In the genomic region with DNA sequence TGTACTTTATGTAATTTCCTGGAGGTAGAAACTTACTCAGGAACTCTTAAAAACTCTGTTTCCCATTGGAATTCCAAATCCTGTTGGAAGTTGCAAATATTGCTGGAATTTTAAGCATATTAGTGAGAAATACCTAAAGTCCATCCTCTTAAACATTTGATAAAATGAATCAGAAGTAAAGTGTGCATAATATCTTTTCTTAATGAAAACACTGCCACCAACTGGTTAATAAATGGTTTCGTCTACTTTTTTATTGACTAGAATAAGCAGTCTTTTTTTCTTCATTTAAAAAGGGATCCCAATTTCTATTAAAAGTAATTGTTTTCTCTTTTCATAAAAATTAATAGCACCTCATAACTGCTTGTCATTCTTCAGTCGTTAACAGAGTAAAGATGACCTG, we compare ENCODE assay signal across 1 cellular context.
TF ChIP-seq lines count a peak whose summit lies in the region.

No MANE protein-coding gene starts in this region.

TF ChIP-seq in GM23338, 12 proteins besides CTCF, POLR2A, EP300 and RAD21 (continued from another document):
- TF ChIP-seq, protein P1, sequence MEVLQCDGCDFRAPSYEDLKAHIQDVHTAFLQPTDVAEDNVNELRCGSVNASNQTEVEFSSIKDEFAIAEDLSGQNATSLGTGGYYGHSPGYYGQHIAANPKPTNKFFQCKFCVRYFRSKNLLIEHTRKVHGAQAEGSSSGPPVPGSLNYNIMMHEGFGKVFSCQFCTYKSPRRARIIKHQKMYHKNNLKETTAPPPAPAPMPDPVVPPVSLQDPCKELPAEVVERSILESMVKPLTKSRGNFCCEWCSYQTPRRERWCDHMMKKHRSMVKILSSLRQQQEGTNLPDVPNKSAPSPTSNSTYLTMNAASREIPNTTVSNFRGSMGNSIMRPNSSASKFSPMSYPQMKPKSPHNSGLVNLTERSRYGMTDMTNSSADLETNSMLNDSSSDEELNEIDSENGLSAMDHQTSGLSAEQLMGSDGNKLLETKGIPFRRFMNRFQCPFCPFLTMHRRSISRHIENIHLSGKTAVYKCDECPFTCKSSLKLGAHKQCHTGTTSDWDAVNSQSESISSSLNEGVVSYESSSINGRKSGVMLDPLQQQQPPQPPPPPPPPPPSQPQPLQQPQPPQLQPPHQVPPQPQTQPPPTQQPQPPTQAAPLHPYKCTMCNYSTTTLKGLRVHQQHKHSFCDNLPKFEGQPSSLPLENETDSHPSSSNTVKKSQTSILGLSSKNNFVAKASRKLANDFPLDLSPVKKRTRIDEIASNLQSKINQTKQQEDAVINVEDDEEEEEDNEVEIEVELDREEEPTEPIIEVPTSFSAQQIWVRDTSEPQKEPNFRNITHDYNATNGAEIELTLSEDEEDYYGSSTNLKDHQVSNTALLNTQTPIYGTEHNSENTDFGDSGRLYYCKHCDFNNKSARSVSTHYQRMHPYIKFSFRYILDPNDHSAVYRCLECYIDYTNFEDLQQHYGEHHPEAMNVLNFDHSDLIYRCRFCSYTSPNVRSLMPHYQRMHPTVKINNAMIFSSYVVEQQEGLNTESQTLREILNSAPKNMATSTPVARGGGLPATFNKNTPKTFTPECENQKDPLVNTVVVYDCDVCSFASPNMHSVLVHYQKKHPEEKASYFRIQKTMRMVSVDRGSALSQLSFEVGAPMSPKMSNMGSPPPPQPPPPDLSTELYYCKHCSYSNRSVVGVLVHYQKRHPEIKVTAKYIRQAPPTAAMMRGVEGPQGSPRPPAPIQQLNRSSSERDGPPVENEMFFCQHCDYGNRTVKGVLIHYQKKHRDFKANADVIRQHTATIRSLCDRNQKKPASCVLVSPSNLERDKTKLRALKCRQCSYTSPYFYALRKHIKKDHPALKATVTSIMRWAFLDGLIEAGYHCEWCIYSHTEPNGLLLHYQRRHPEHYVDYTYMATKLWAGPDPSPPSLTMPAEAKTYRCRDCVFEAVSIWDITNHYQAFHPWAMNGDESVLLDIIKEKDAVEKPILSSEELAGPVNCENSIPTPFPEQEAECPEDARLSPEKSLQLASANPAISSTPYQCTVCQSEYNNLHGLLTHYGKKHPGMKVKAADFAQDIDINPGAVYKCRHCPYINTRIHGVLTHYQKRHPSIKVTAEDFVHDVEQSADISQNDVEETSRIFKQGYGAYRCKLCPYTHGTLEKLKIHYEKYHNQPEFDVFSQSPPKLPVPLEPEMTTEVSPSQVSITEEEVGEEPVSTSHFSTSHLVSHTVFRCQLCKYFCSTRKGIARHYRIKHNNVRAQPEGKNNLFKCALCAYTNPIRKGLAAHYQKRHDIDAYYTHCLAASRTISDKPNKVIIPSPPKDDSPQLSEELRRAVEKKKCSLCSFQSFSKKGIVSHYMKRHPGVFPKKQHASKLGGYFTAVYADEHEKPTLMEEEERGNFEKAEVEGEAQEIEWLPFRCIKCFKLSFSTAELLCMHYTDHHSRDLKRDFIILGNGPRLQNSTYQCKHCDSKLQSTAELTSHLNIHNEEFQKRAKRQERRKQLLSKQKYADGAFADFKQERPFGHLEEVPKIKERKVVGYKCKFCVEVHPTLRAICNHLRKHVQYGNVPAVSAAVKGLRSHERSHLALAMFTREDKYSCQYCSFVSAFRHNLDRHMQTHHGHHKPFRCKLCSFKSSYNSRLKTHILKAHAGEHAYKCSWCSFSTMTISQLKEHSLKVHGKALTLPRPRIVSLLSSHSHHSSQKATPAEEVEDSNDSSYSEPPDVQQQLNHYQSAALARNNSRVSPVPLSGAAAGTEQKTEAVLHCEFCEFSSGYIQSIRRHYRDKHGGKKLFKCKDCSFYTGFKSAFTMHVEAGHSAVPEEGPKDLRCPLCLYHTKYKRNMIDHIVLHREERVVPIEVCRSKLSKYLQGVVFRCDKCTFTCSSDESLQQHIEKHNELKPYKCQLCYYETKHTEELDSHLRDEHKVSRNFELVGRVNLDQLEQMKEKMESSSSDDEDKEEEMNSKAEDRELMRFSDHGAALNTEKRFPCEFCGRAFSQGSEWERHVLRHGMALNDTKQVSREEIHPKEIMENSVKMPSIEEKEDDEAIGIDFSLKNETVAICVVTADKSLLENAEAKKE (CRISPR knock-in tag; IDR thresholded peaks at IDR 0.05), result no peak
- TF ChIP-seq EZH2phosphoT487 (IDR thresholded peaks at IDR 0.05; ENCODE audit: unreplicated experiment), result no peak
- no peak for TF ChIP-seq JUNB (IDR thresholded peaks at IDR 0.05; ENCODE audit: unreplicated experiment)
- TF ChIP-seq, protein P2, sequence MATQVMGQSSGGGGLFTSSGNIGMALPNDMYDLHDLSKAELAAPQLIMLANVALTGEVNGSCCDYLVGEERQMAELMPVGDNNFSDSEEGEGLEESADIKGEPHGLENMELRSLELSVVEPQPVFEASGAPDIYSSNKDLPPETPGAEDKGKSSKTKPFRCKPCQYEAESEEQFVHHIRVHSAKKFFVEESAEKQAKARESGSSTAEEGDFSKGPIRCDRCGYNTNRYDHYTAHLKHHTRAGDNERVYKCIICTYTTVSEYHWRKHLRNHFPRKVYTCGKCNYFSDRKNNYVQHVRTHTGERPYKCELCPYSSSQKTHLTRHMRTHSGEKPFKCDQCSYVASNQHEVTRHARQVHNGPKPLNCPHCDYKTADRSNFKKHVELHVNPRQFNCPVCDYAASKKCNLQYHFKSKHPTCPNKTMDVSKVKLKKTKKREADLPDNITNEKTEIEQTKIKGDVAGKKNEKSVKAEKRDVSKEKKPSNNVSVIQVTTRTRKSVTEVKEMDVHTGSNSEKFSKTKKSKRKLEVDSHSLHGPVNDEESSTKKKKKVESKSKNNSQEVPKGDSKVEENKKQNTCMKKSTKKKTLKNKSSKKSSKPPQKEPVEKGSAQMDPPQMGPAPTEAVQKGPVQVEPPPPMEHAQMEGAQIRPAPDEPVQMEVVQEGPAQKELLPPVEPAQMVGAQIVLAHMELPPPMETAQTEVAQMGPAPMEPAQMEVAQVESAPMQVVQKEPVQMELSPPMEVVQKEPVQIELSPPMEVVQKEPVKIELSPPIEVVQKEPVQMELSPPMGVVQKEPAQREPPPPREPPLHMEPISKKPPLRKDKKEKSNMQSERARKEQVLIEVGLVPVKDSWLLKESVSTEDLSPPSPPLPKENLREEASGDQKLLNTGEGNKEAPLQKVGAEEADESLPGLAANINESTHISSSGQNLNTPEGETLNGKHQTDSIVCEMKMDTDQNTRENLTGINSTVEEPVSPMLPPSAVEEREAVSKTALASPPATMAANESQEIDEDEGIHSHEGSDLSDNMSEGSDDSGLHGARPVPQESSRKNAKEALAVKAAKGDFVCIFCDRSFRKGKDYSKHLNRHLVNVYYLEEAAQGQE (IDR thresholded peaks at IDR 0.05; ENCODE audit: unreplicated experiment), result no peak
- TF ChIP-seq EZH2 (IDR thresholded peaks at IDR 0.05; ENCODE audit: low read depth, unreplicated experiment), result no peak
- TF ChIP-seq ZNF331 (CRISPR knock-in tag; IDR thresholded peaks at IDR 0.05; ENCODE audit: low read depth), result no peak
- TF ChIP-seq NANOG (IDR thresholded peaks at IDR 0.05; ENCODE audit: borderline replicate concordance), result no peak
- TF ChIP-seq CREB1 (CRISPR knock-in tag; IDR thresholded peaks at IDR 0.05; ENCODE audit: low read depth), result no peak
- TF ChIP-seq ZNF114 (CRISPR knock-in tag; IDR thresholded peaks at IDR 0.05), result no peak
